ENCODE assay signal across 1 cellular context in the genomic region with DNA sequence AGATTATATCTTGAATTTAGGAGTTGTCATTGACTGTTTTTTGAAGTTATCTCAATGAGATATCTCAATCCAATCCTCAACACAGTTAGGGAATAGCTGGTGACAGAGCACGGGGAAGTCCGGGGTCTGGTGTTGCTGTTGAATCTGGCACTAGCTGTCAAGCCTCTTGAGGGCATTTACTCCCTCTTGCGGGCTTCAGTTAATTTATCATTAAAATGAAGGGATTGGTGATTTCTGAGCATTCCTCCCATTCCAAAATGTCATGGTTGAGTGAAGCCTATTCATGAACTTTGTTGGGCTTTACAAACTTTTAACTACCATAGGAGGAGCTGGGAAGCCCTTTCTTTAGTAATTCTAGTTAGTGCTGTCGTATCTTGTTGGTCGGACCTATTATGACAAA.
TF ChIP-seq lines count a peak whose summit lies in the region.

No MANE protein-coding gene starts in this region.

TF ChIP-seq in GM12878, 131 proteins besides CTCF, POLR2A, EP300 and RAD21 (continued from another document):
- TF ChIP-seq TBL1XR1 (IDR thresholded peaks at IDR 0.05; ENCODE audit: low read depth, low read length) (no peak), STAT3 (IDR thresholded peaks at IDR 0.05; ENCODE audit: low read depth, low read length) (no peak), ZNF274 (IDR thresholded peaks at IDR 0.05; ENCODE audit: insufficient read depth, insufficient read length) (no peak), ASH2L (IDR thresholded peaks at IDR 0.05; ENCODE audit: borderline replicate concordance, low read depth) (no peak)
TF ChIP-seq in GM12878: peak in this region for 0.
